2 cellular contexts compared by ENCODE assay signal in the genomic region with DNA sequence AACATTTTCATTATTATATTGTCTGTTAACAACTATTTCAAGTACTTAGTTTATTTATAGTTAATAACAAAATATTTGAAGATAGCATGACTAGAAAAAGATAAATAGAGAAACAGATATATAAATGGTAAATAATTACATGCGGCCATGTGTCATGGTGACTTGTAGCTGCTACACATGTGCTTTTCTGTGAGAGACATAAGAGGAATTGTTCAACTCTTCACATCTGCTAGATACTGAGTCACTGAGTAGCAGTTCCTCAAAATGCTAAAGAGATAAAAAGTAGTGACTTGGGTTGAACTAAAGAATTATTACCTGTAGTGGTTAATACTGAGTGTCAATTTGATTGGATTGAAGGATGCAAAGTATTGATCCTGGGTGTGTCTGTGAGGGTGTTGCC.
TF ChIP-seq lines count a peak whose summit lies in the region.

No MANE protein-coding gene starts in this region.

TF ChIP-seq in HepG2, 621 proteins besides CTCF, POLR2A, EP300 and RAD21:
- TF ChIP-seq, protein P1, sequence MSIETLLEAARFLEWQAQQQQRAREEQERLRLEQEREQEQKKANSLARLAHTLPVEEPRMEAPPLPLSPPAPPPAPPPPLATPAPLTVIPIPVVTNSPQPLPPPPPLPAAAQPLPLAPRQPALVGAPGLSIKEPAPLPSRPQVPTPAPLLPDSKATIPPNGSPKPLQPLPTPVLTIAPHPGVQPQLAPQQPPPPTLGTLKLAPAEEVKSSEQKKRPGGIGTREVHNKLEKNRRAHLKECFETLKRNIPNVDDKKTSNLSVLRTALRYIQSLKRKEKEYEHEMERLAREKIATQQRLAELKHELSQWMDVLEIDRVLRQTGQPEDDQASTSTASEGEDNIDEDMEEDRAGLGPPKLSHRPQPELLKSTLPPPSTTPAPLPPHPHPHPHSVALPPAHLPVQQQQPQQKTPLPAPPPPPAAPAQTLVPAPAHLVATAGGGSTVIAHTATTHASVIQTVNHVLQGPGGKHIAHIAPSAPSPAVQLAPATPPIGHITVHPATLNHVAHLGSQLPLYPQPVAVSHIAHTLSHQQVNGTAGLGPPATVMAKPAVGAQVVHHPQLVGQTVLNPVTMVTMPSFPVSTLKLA (IDR thresholded peaks at IDR 0.05): peak; percentile 93
- TF ChIP-seq, protein P2, sequence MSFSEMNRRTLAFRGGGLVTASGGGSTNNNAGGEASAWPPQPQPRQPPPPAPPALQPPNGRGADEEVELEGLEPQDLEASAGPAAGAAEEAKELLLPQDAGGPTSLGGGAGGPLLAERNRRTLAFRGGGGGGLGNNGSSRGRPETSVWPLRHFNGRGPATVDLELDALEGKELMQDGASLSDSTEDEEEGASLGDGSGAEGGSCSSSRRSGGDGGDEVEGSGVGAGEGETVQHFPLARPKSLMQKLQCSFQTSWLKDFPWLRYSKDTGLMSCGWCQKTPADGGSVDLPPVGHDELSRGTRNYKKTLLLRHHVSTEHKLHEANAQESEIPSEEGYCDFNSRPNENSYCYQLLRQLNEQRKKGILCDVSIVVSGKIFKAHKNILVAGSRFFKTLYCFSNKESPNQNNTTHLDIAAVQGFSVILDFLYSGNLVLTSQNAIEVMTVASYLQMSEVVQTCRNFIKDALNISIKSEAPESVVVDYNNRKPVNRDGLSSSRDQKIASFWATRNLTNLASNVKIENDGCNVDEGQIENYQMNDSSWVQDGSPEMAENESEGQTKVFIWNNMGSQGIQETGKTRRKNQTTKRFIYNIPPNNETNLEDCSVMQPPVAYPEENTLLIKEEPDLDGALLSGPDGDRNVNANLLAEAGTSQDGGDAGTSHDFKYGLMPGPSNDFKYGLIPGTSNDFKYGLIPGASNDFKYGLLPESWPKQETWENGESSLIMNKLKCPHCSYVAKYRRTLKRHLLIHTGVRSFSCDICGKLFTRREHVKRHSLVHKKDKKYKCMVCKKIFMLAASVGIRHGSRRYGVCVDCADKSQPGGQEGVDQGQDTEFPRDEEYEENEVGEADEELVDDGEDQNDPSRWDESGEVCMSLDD (CRISPR knock-in tag; IDR thresholded peaks at IDR 0.05; ENCODE audit: borderline replicate concordance): no peak

TF ChIP-seq in K562, 482 proteins besides CTCF, POLR2A, EP300 and RAD21:
- TF ChIP-seq GTF2E2 (tag; IDR thresholded peaks at IDR 0.05): no peak
- TF ChIP-seq ARID1B (IDR thresholded peaks at IDR 0.05): peak; percentile 29; the same call in 1 of the 2 replicates
- TF ChIP-seq, protein P3, sequence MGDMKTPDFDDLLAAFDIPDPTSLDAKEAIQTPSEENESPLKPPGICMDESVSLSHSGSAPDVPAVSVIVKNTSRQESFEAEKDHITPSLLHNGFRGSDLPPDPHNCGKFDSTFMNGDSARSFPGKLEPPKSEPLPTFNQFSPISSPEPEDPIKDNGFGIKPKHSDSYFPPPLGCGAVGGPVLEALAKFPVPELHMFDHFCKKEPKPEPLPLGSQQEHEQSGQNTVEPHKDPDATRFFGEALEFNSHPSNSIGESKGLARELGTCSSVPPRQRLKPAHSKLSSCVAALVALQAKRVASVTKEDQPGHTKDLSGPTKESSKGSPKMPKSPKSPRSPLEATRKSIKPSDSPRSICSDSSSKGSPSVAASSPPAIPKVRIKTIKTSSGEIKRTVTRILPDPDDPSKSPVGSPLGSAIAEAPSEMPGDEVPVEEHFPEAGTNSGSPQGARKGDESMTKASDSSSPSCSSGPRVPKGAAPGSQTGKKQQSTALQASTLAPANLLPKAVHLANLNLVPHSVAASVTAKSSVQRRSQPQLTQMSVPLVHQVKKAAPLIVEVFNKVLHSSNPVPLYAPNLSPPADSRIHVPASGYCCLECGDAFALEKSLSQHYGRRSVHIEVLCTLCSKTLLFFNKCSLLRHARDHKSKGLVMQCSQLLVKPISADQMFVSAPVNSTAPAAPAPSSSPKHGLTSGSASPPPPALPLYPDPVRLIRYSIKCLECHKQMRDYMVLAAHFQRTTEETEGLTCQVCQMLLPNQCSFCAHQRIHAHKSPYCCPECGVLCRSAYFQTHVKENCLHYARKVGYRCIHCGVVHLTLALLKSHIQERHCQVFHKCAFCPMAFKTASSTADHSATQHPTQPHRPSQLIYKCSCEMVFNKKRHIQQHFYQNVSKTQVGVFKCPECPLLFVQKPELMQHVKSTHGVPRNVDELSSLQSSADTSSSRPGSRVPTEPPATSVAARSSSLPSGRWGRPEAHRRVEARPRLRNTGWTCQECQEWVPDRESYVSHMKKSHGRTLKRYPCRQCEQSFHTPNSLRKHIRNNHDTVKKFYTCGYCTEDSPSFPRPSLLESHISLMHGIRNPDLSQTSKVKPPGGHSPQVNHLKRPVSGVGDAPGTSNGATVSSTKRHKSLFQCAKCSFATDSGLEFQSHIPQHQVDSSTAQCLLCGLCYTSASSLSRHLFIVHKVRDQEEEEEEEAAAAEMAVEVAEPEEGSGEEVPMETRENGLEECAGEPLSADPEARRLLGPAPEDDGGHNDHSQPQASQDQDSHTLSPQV (IDR thresholded peaks at IDR 0.05): peak; percentile 50
- peak; percentile 87; the same call in 1 of the 2 replicates for TF ChIP-seq SPI1 (IDR thresholded peaks at IDR 0.05; ENCODE audit: borderline replicate concordance, low read depth, low read length)
- TF ChIP-seq ZNF3 (CRISPR knock-in tag; IDR thresholded peaks at IDR 0.05): no peak
- TF ChIP-seq, protein P1 (conservative IDR thresholded peaks at IDR 0.05): peak in 1 of 2 experiments; percentile 36; a peak in 1 of 4 replicates
- TF ChIP-seq, protein P4, sequence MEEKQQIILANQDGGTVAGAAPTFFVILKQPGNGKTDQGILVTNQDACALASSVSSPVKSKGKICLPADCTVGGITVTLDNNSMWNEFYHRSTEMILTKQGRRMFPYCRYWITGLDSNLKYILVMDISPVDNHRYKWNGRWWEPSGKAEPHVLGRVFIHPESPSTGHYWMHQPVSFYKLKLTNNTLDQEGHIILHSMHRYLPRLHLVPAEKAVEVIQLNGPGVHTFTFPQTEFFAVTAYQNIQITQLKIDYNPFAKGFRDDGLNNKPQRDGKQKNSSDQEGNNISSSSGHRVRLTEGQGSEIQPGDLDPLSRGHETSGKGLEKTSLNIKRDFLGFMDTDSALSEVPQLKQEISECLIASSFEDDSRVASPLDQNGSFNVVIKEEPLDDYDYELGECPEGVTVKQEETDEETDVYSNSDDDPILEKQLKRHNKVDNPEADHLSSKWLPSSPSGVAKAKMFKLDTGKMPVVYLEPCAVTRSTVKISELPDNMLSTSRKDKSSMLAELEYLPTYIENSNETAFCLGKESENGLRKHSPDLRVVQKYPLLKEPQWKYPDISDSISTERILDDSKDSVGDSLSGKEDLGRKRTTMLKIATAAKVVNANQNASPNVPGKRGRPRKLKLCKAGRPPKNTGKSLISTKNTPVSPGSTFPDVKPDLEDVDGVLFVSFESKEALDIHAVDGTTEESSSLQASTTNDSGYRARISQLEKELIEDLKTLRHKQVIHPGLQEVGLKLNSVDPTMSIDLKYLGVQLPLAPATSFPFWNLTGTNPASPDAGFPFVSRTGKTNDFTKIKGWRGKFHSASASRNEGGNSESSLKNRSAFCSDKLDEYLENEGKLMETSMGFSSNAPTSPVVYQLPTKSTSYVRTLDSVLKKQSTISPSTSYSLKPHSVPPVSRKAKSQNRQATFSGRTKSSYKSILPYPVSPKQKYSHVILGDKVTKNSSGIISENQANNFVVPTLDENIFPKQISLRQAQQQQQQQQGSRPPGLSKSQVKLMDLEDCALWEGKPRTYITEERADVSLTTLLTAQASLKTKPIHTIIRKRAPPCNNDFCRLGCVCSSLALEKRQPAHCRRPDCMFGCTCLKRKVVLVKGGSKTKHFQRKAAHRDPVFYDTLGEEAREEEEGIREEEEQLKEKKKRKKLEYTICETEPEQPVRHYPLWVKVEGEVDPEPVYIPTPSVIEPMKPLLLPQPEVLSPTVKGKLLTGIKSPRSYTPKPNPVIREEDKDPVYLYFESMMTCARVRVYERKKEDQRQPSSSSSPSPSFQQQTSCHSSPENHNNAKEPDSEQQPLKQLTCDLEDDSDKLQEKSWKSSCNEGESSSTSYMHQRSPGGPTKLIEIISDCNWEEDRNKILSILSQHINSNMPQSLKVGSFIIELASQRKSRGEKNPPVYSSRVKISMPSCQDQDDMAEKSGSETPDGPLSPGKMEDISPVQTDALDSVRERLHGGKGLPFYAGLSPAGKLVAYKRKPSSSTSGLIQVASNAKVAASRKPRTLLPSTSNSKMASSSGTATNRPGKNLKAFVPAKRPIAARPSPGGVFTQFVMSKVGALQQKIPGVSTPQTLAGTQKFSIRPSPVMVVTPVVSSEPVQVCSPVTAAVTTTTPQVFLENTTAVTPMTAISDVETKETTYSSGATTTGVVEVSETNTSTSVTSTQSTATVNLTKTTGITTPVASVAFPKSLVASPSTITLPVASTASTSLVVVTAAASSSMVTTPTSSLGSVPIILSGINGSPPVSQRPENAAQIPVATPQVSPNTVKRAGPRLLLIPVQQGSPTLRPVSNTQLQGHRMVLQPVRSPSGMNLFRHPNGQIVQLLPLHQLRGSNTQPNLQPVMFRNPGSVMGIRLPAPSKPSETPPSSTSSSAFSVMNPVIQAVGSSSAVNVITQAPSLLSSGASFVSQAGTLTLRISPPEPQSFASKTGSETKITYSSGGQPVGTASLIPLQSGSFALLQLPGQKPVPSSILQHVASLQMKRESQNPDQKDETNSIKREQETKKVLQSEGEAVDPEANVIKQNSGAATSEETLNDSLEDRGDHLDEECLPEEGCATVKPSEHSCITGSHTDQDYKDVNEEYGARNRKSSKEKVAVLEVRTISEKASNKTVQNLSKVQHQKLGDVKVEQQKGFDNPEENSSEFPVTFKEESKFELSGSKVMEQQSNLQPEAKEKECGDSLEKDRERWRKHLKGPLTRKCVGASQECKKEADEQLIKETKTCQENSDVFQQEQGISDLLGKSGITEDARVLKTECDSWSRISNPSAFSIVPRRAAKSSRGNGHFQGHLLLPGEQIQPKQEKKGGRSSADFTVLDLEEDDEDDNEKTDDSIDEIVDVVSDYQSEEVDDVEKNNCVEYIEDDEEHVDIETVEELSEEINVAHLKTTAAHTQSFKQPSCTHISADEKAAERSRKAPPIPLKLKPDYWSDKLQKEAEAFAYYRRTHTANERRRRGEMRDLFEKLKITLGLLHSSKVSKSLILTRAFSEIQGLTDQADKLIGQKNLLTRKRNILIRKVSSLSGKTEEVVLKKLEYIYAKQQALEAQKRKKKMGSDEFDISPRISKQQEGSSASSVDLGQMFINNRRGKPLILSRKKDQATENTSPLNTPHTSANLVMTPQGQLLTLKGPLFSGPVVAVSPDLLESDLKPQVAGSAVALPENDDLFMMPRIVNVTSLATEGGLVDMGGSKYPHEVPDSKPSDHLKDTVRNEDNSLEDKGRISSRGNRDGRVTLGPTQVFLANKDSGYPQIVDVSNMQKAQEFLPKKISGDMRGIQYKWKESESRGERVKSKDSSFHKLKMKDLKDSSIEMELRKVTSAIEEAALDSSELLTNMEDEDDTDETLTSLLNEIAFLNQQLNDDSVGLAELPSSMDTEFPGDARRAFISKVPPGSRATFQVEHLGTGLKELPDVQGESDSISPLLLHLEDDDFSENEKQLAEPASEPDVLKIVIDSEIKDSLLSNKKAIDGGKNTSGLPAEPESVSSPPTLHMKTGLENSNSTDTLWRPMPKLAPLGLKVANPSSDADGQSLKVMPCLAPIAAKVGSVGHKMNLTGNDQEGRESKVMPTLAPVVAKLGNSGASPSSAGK (IDR thresholded peaks at IDR 0.05): peak; percentile 42; the same call in 1 of the 2 replicates
- no peak for TF ChIP-seq PCBP2 (IDR thresholded peaks at IDR 0.05; ENCODE audit: low read depth, low read length, poor library complexity, severe bottlenecking)
- peak; percentile 36; the same call in 1 of the 2 replicates for TF ChIP-seq DPF2 (IDR thresholded peaks at IDR 0.05)
- TF ChIP-seq BRD9 (IDR thresholded peaks at IDR 0.05; ENCODE audit: low read depth, partially characterized antibody): no peak
